Comparison of ENCODE assay signal across 8 cellular contexts in the genomic region with DNA sequence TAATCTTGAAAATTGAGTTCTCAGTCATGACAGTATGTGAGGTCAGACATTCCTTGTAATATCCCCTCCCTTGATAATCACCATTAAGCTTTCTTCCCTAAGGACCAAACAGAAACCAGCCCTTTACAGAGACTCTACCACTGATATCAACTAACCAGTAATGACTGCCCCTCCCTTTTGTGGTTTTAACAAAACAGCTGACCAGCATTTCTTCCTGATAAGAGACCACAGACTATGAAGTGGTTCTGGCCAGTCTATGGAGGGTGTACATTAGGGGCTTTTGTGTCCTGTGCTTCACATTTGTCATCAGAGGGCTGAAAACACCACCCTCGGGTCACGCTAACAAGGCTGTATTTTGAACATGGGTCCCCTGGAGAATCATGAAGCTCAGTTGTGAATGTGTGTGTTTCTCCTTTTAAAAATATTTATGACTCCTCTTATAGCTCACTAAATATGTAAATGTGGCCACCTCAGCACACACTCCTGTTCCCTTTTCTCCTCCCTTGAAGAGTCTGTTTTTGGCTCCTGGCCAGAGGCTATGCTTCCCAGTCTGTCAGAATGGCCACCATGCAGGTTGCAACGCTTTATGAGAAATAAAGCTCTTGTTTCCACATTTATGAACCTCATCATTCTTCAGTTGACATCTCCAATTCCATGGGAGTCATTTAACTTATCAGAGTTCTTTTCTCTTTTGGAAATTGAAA.
A peak's percentile ranks its signal among the peaks of the same experiment; 100 is the strongest.
DNase-seq lines count a peak whose midpoint lies in the region; ATAC-seq lines count a peak whose summit lies in the region.

No MANE protein-coding gene starts in this region.

- DNase-seq in NCI-H2196 (lab: John Stamatoyannopoulos, UW; ENCODE audit: unreplicated experiment) = peak; percentile 68
- peak; percentile 3 for DNase-seq in kidney glomerular epithelial cell (lab: John Stamatoyannopoulos, UW)
- DNase-seq in HuH-7 (ENCODE audit: low spot score) = no peak
- DNase-seq in activated CD4-positive, alpha-beta T cell treated with anti-CD3 and anti-CD28 coated beads, Interleukin-2, amount 50 U/mL, for 4 hours = no peak
- no peak for DNase-seq in NCI-H128 (lab: John Stamatoyannopoulos, UW; ENCODE audit: unreplicated experiment)
- no peak for DNase-seq in ACHN

- in situ Hi-C loops in ACHN (cut with HindIII; ENCODE audit: low pct_ligation_motif_present, low pct_unique_long_range_greater_than_20kb, low sequenced_read_pairs) = no loop called here

- ATAC-seq in GM18498 (IDR thresholded peaks at IDR 0.05; ENCODE audit: unreplicated experiment) = peak; percentile 52
- ATAC-seq in HG02884 (IDR thresholded peaks at IDR 0.05; ENCODE audit: unreplicated experiment) = peak; percentile 56

Comparison
In these comparisons a context has a peak if more than half of its experiments do, and no peak if none do; other contexts are left out.
1. DNase-seq: peak in NCI-H2196 (single experiment) and kidney glomerular epithelial cell (single experiment); none in HuH-7 (single experiment), activated CD4-positive, alpha-beta T cell treated with anti-CD3 and anti-CD28 coated beads, Interleukin-2, amount 50 U/mL, for 4 hours (0 of 2), NCI-H128 (single experiment) and ACHN (single experiment).